8 cellular contexts compared by ENCODE assay signal in the genomic region with DNA sequence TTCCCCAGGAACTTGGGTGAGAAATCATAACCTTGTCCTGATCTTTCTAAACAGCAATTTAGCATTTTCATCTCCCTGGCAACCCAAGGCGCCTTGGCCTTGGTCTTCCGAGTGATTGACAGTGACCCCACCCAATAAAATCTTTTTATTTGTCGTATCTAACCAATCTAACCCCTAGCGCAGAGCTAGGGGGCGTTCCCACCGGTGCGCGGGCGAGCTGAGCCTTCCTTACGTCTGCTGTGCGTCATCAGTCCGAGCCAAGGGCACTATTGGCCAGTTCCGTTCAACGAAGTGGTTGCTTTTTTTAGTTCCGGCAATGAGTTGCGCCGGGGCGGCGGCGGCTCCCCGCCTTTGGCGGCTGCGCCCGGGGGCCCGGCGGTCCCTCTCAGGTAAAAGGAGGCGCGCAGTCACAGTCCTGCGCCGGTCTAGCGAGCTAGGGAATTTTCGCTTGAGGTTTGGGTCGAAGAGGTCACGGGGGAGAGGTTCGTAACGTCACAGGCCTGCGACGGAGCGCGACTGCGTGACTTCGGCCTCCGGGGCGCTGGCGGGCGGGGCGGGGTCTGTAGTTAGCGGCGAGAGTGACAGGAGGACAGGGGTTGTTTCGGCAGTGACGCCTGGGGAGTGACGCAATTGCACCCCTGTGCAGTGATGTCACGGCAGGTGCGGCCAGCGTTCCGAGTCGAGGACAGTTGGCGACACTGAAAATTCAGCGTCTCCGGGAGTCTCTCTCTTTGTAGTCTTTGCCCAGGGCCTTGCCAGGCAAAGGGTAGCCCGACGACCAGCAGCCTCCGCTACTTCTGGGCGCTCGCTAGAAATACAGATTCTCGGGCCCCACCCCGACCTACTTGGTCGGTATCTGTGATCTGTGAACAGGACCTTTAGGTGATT. TPM values are rescaled to one million over a fixed set of nuclear protein-coding genes. Genes with fewer than 3 reads are reported as not detected.
DNase-seq lines count a peak whose midpoint lies in the region; ATAC-seq, FAIRE-seq and TF ChIP-seq lines count a peak whose summit lies in the region.

A gene (plus strand): TSS at position 266 of the 888 bp plus-strand sequence. CDS start 51 bp downstream, at position 317.

- H3K9me3 Mint-ChIP-seq in WTC11: no peaks in the 10 kb centered on the region

- 0 out of 2 replicates have a peak, but pooled peaks cover 3% of the 10 kb centered on the region for H3K4me1 Mint-ChIP-seq in WTC11

- no peaks in the 10 kb centered on the region for H3K36me3 ChIP-seq in small intestine (ENCODE audit: control insufficient read depth in 2 of 2, insufficient read depth in 2 of 2, low read length in 2 of 2)

- POLR2A ChIA-PET in AG04449 (lab: Yijun Ruan, JAX): interaction anchor here (0.7 to 1.2 kb wide), 4 partner anchors 28 to 84 kb away, joined by 3 read pairs; a partner anchor contains a TSS
- POLR2A ChIA-PET in WTC11 (lab: Charles Lee): interaction anchor here (1.0 kb wide), 2 partner anchors 203 to 266 kb away, joined by 4 to 6 read pairs; a partner anchor contains a TSS

- CTCF ChIA-PET in AG04449 (lab: Yijun Ruan, JAX) (interaction anchor here (0.7 to 7.4 kb wide), 8 partner anchors 10 to 488 kb away, joined by 3 to 106 read pairs (median 6); a partner anchor contains a TSS), WTC11 (lab: Charles Lee) (interaction anchor here (0.5 to 2.6 kb wide), 6 partner anchors 18 to 349 kb away, joined by 3 to 27 read pairs (median 4); a partner anchor contains a TSS)

- peak within 1 kb of the TSS; percentile 95 for H3K27ac Mint-ChIP-seq in WTC11

- no peaks in the 10 kb centered on the region for H3K9me3 ChIP-seq in small intestine (ENCODE audit: control insufficient read depth, low read depth)

- H3K4me3 Mint-ChIP-seq in WTC11: peak within 1 kb of the TSS; percentile 91

- no peaks in the 10 kb centered on the region for H3K27me3 ChIP-seq in small intestine (ENCODE audit: control insufficient read depth in 2 of 2, insufficient read depth in 2 of 2, low read length in 2 of 2)

- 0% methylated on average over 61 to 68 of the region's 68 CpGs for WGBS in small intestine, 3 donors

- H3K27me3 Mint-ChIP-seq in WTC11 (ENCODE audit: low read depth): peaks cover 2% of the 10 kb centered on the region; the same call in 1 of the 2 replicates

- ATAC-seq in GM18909 (IDR thresholded peaks at IDR 0.05; ENCODE audit: poor library complexity, unreplicated experiment) (peak; percentile 93), HG03175 (IDR thresholded peaks at IDR 0.05; ENCODE audit: unreplicated experiment) (peak; percentile 92), WTC11 (peak; percentile 97)

- H3K27ac ChIP-seq in small intestine (ENCODE audit: low read depth in 1 of 2, low read length in 1 of 2): peak within 1 kb of the TSS; percentile 98 to 99

- H3K4me1 ChIP-seq in small intestine (ENCODE audit: control insufficient read depth in 2 of 2, insufficient read depth in 1 of 2, low read depth in 1 of 2, low read length in 1 of 2): no peaks in the 10 kb centered on the region

- TF ChIP-seq CTCF in AG04449 (IDR thresholded peaks at IDR 0.05; ENCODE audit: insufficient read depth, low read length, missing control alignments) (no peak), WTC11 (IDR thresholded peaks at IDR 0.05) (no peak), cardiac fibroblast (IDR thresholded peaks at IDR 0.05; ENCODE audit: low read depth, low read length) (no peak)

- H3K4me3 ChIP-seq in AG04449 (ENCODE audit: low read depth, low read length) (peak within 1 kb of the TSS; percentile 78), cardiac fibroblast (replicated peaks in 1 of 2; ENCODE audit: low read depth in 2 of 2, low read length in 2 of 2) (peak within 1 kb of the TSS; percentile 78 to 81), small intestine (ENCODE audit: low read depth in 1 of 2, low read length in 2 of 2) (peak within 1 kb of the TSS; percentile 66 to 71)

- no peaks in the 10 kb centered on the region; the same call in 1 of the 2 replicates for H3K36me3 Mint-ChIP-seq in WTC11

- FAIRE-seq in small intestine (lab: Jason Lieb, UNC): peak; percentile 47

- DNase-seq in AG04449 (ENCODE audit: low read depth, low spot score) (peak; percentile 99), NCI-H226 (peak; percentile 99), WTC11 (ENCODE audit: low spot score) (peak; percentile 97), cardiac fibroblast (ENCODE audit: low read depth in 2 of 2) (peak; percentile 100), iPS-NIHi11 (ENCODE audit: low spot score) (peak; percentile 97), small intestine (peak; percentile 99)

TF ChIP-seq in WTC11, 78 proteins besides CTCF, POLR2A, EP300 and RAD21 (continues in another document):
- TF ChIP-seq CREB1 (CRISPR knock-in tag; IDR thresholded peaks at IDR 0.05) (0 out of 2 replicates have a peak, but pooled peaks have one; percentile 65), GABPB1 (CRISPR knock-in tag; IDR thresholded peaks at IDR 0.05) (peak; percentile 96), PRRX2 (CRISPR knock-in tag; IDR thresholded peaks at IDR 0.05) (no peak), CBFB (CRISPR knock-in tag; IDR thresholded peaks at IDR 0.05; ENCODE audit: low read depth) (no peak), GRHL2 (CRISPR knock-in tag; IDR thresholded peaks at IDR 0.05; ENCODE audit: insufficient replicate concordance, severe bottlenecking) (no peak), JUN (CRISPR knock-in tag; IDR thresholded peaks at IDR 0.05) (no peak), CREM (CRISPR knock-in tag; IDR thresholded peaks at IDR 0.05) (peak; percentile 96), FOXP1 (CRISPR knock-in tag; IDR thresholded peaks at IDR 0.05; ENCODE audit: borderline replicate concordance) (no peak), ZNF317 (CRISPR knock-in tag; IDR thresholded peaks at IDR 0.05; ENCODE audit: borderline replicate concordance, low read depth) (no peak), ESRRA (CRISPR knock-in tag; IDR thresholded peaks at IDR 0.05; ENCODE audit: borderline replicate concordance) (no peak), NFE2L1 (CRISPR knock-in tag; IDR thresholded peaks at IDR 0.05) (0 out of 2 replicates have a peak, but pooled peaks have one; percentile 47), MYBL2 (CRISPR knock-in tag; IDR thresholded peaks at IDR 0.05) (peak; percentile 57; the same call in 1 of the 2 replicates), ZBTB21 (CRISPR knock-in tag; IDR thresholded peaks at IDR 0.05; ENCODE audit: borderline replicate concordance) (peak; percentile 99), ZNF121 (CRISPR knock-in tag; IDR thresholded peaks at IDR 0.05) (no peak), ZNF671 (CRISPR knock-in tag; IDR thresholded peaks at IDR 0.05) (no peak), SP1 (CRISPR knock-in tag; conservative IDR thresholded peaks at IDR 0.05) (peak; percentile 86), FOXJ3 (CRISPR knock-in tag; IDR thresholded peaks at IDR 0.05; ENCODE audit: borderline replicate concordance) (no peak), JAZF1 (CRISPR knock-in tag; IDR thresholded peaks at IDR 0.05) (no peak)
- TF ChIP-seq, protein P1, sequence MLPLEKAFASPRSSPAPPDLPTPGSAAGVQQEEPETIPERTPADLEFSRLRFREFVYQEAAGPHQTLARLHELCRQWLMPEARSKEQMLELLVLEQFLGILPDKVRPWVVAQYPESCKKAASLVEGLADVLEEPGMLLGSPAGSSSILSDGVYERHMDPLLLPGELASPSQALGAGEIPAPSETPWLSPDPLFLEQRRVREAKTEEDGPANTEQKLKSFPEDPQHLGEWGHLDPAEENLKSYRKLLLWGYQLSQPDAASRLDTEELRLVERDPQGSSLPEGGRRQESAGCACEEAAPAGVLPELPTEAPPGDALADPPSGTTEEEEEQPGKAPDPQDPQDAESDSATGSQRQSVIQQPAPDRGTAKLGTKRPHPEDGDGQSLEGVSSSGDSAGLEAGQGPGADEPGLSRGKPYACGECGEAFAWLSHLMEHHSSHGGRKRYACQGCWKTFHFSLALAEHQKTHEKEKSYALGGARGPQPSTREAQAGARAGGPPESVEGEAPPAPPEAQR (CRISPR knock-in tag; IDR thresholded peaks at IDR 0.05): no peak
- TF ChIP-seq, protein P2, sequence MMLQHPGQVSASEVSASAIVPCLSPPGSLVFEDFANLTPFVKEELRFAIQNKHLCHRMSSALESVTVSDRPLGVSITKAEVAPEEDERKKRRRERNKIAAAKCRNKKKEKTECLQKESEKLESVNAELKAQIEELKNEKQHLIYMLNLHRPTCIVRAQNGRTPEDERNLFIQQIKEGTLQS (CRISPR knock-in tag; conservative IDR thresholded peaks at IDR 0.05): peak; percentile 88
- TF ChIP-seq, protein P3, sequence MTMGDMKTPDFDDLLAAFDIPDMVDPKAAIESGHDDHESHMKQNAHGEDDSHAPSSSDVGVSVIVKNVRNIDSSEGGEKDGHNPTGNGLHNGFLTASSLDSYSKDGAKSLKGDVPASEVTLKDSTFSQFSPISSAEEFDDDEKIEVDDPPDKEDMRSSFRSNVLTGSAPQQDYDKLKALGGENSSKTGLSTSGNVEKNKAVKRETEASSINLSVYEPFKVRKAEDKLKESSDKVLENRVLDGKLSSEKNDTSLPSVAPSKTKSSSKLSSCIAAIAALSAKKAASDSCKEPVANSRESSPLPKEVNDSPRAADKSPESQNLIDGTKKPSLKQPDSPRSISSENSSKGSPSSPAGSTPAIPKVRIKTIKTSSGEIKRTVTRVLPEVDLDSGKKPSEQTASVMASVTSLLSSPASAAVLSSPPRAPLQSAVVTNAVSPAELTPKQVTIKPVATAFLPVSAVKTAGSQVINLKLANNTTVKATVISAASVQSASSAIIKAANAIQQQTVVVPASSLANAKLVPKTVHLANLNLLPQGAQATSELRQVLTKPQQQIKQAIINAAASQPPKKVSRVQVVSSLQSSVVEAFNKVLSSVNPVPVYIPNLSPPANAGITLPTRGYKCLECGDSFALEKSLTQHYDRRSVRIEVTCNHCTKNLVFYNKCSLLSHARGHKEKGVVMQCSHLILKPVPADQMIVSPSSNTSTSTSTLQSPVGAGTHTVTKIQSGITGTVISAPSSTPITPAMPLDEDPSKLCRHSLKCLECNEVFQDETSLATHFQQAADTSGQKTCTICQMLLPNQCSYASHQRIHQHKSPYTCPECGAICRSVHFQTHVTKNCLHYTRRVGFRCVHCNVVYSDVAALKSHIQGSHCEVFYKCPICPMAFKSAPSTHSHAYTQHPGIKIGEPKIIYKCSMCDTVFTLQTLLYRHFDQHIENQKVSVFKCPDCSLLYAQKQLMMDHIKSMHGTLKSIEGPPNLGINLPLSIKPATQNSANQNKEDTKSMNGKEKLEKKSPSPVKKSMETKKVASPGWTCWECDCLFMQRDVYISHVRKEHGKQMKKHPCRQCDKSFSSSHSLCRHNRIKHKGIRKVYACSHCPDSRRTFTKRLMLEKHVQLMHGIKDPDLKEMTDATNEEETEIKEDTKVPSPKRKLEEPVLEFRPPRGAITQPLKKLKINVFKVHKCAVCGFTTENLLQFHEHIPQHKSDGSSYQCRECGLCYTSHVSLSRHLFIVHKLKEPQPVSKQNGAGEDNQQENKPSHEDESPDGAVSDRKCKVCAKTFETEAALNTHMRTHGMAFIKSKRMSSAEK (CRISPR knock-in tag; IDR thresholded peaks at IDR 0.05; ENCODE audit: borderline replicate concordance): no peak

RNA-seq across cellular contexts. Expression of the gene that starts here (rescaled TPM):
- total RNA-seq in WTC11 (2021): 20.7 to 27.4 TPM (median 22.4 TPM) in 3 replicates
- polyA plus RNA-seq in small intestine: 10 to 100 TPM; 10.5 to 22.1 (median 16.5) TPM

Comparison
In these comparisons a context has a peak if more than half of its experiments do, and no peak if none do; other contexts are left out.
1. Peak in every context shown above with its lines: DNase-seq, ATAC-seq, H3K4me3 ChIP-seq and H3K27ac ChIP-seq.